Comparison of ENCODE assay signal across 16 cellular contexts in the genomic region with DNA sequence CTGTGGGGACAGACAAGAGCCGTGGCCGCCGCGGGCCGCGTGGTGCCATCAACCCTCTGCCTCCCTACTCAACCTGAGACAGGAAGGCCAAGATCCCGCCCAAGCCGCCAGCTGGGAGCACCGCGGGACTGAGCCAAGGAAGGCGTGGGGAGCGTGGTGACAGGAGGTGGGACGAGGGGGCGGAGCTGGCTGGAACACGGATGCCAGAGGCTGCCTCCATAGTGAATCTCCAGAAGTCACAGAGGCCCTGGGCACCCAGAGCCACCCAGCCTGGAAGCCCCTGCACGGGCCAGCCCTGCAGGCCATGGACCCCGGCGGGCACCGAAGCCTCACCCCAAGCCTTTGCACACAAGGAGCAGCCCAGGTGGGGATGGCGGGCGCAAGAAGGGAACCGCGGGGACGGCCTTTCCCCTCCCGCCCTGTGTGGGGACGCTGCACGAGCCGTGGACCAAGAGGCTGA. TPM values are rescaled to one million over a fixed set of nuclear protein-coding genes. Genes with fewer than 3 reads are reported as not detected.
DNase-seq lines count a peak whose midpoint lies in the region; ATAC-seq and TF ChIP-seq lines count a peak whose summit lies in the region.
"Had no signal": no experiment of that assay in that cellular context is flagged by ENCODE, and none has a peak within 500 bp of the region (broad histone marks: within the 10 kb centered on the region; RNA-seq: fewer than 3 reads in every experiment).

No MANE protein-coding gene starts in this region.

- H3K9me3 ChIP-seq in right atrium auricular region, result no peaks in the 10 kb centered on the region
- peaks cover 0 to under 1% of the 10 kb centered on the region in 2 donors for H3K9me3 ChIP-seq in neuronal stem cell (replicated peaks in 1 of 2; ENCODE audit: control insufficient read depth in 2 of 2, insufficient read depth in 1 of 2, low read depth in 1 of 2, low read length in 2 of 2)
- H3K9me3 ChIP-seq: A549, SJCRH30 had no signal

- no peak overlapping the region for H3K9ac ChIP-seq in neuronal stem cell (ENCODE audit: low read depth, low read length, poor library complexity)

- peak overlapping the region; percentile 31 for H3K14ac ChIP-seq in neuronal stem cell (ENCODE audit: low read length)

- H2BK120ac ChIP-seq in neuronal stem cell (ENCODE audit: low read depth, low read length), result no peak overlapping the region

- H3K4me3 ChIP-seq in right atrium auricular region, result no peak overlapping the region
- no peak overlapping the region for H3K4me3 ChIP-seq in neuronal stem cell (ENCODE audit: low read length in 2 of 2)
- H3K4me3 ChIP-seq: A549, GM12878, SJCRH30 had no signal

- H2AK5ac ChIP-seq in neuronal stem cell (ENCODE audit: low read depth, low read length), result no peak overlapping the region

- no peak overlapping the region for H2AFZ ChIP-seq in neuronal stem cell (ENCODE audit: low read length)

- no peak overlapping the region for H3K4ac ChIP-seq in neuronal stem cell (ENCODE audit: low read length)

- intact Hi-C loops in Right ventricle myocardium superior (cut with DNase I), result no loop called here

- peak; percentile 33 for DNase-seq in Right ventricle myocardium superior
- no peak for DNase-seq in right atrium auricular region (ENCODE audit: low spot score)
- DNase-seq in cerebellum (ENCODE audit: low spot score), result peak; percentile 50
- DNase-seq in neuronal stem cell (ENCODE audit: low spot score), result no peak
- DNase-seq in nucleus accumbens (lab: John Stamatoyannopoulos, UW), result no peak
- no peak for DNase-seq in stimulated activated CD4-positive, alpha-beta T cell treated with anti-CD3 and anti-CD28 coated beads, Interleukin-4, amount 100 ng/mL, for 1 hour
- no peak for DNase-seq in superior temporal gyrus (ENCODE audit: extremely low spot score)
- DNase-seq: CD4-positive, CD25-positive, alpha-beta regulatory T cell; DMS79 treated with DMSO at 0.1 percent for 48 hours; Kasumi-1; NCI-H1417 treated with DMSO at 0.1 percent for 48 hours; NCI-H1930; SJCRH30 had no signal

- H2BK5ac ChIP-seq in neuronal stem cell (ENCODE audit: low read length), result no peak overlapping the region

- H3K79me1 ChIP-seq in neuronal stem cell (ENCODE audit: low read depth, low read length), result peaks cover 1% of the 10 kb centered on the region

- peak overlapping the region; percentile 24 for H3K18ac ChIP-seq in neuronal stem cell (ENCODE audit: low read length)

- no peak for ATAC-seq in Right ventricle myocardium superior (ENCODE audit: poor library complexity)
- ATAC-seq: A549, GM12878, Panc1 had no signal

- no peak overlapping the region for H3K4me2 ChIP-seq in neuronal stem cell (ENCODE audit: insufficient read depth, low read length, poor library complexity, severe bottlenecking)
- H3K4me2 ChIP-seq: A549 had no signal

- TF ChIP-seq CTCF in right atrium auricular region (IDR thresholded peaks at IDR 0.05), result no peak

- H4K91ac ChIP-seq in neuronal stem cell (ENCODE audit: low read depth, low read length, poor library complexity), result no peak overlapping the region

- WGBS in neuronal stem cell (ENCODE audit: extremely low coverage in 2 of 2, insufficient read length in 2 of 2, insufficient replicate concordance in 1 of 2), 2 donors, result no CpG with 5 or more reads among the region's 28 CpGs

- H2BK12ac ChIP-seq in neuronal stem cell (ENCODE audit: low read length), result no peak overlapping the region

- H3K36me3 ChIP-seq in right atrium auricular region, result no peaks in the 10 kb centered on the region
- no peaks in the 10 kb centered on the region for H3K36me3 ChIP-seq in neuronal stem cell (replicated peaks in 1 of 2; ENCODE audit: control insufficient read depth in 2 of 2, insufficient read depth in 2 of 2, low read length in 2 of 2)
- H3K36me3 ChIP-seq: SJCRH30 had no signal

- H2BK15ac ChIP-seq in neuronal stem cell (ENCODE audit: low read length), result peak overlapping the region; percentile 45

- no peak overlapping the region for H4K8ac ChIP-seq in neuronal stem cell (ENCODE audit: low read depth, low read length)

- peaks cover 0 to 6% of the 10 kb centered on the region in 2 donors for H3K4me1 ChIP-seq in right atrium auricular region
- peaks cover 0 to 3% of the 10 kb centered on the region in 2 donors for H3K4me1 ChIP-seq in neuronal stem cell (ENCODE audit: control insufficient read depth in 2 of 2, insufficient read depth in 1 of 2, low read depth in 1 of 2, low read length in 2 of 2)
- H3K4me1 ChIP-seq: SJCRH30 had no signal

- no peaks in the 10 kb centered on the region for H3K27me3 ChIP-seq in right atrium auricular region
- peaks cover 0 to 24% (median 0%) of the 10 kb centered on the region in 3 experiments for H3K27me3 ChIP-seq in neuronal stem cell (ENCODE audit: control insufficient read depth in 3 of 3, insufficient read depth in 3 of 3, low read depth in 1 of 3, low read length in 3 of 3)
- H3K27me3 ChIP-seq: SJCRH30 had no signal

- H3K27ac ChIP-seq in right atrium auricular region (no peak overlapping the region), neuronal stem cell (replicated peaks; ENCODE audit: low read length) (no peak overlapping the region)
- H3K27ac ChIP-seq: A549, SJCRH30 had no signal

- peak overlapping the region; percentile 85 for H3K23ac ChIP-seq in neuronal stem cell (ENCODE audit: low read depth, low read length, poor library complexity)

RNA-seq across cellular contexts. Expression of gene DPYSL4, which starts 18.1 kb away (rescaled TPM):
- total RNA-seq in Right ventricle myocardium superior, result 31.7 TPM
- total RNA-seq in right atrium auricular region, result 1 to 10 TPM; 3.4 to 4.1 TPM
- total RNA-seq in cerebellum, result 44.5 TPM
- polyA plus RNA-seq in neuronal stem cell (2013, experiment 1 of 2), result 27.1 TPM
- polyA plus RNA-seq in neuronal stem cell (2013, experiment 2 of 2), result 25.4 TPM
- total RNA-seq: SJCRH30 had no signal

Comparison
In these comparisons a context has a peak if more than half of its experiments do, and no peak if none do; other contexts are left out.
1. DNase-seq: peak in Right ventricle myocardium superior (single experiment) and cerebellum (single experiment); none in right atrium auricular region (single experiment), neuronal stem cell (single experiment), nucleus accumbens (0 of 56), stimulated activated CD4-positive, alpha-beta T cell treated with anti-CD3 and anti-CD28 coated beads, Interleukin-4, amount 100 ng/mL, for 1 hour (single experiment) and superior temporal gyrus (single experiment).